In genomic region chr15:31036783-31037182, GRCh38 we compare ENCODE assay signal across 33 cellular contexts.
"Had no signal": no experiment of that assay in that cellular context is flagged by ENCODE, and none has a peak within 500 bp of the region (broad histone marks: within the 10 kb centered on the region; RNA-seq: fewer than 3 reads in every experiment).

No MANE protein-coding gene starts in this region.

- H3K27ac Mint-ChIP-seq: activated CD4-positive, alpha-beta memory T cell treated with anti-CD3 and anti-CD28 coated beads, Interleukin-2, amount 10 ng/mL, durations not matched to agents 7 days and 5 days; activated CD4-positive, alpha-beta T cell treated with anti-CD3 and anti-CD28 coated beads for 36 hours; activated CD4-positive, alpha-beta T cell treated with anti-CD3 and anti-CD28 coated beads, Interleukin-2, amount 10 ng/mL, durations not matched to agents 24 days and 14 days; activated naive CD4-positive, alpha-beta T cell treated with anti-CD3 and anti-CD28 coated beads, Interleukin-2, amount 50 U/mL, for 24 hours; activated naive CD8-positive, alpha-beta T cell treated with anti-CD3 and anti-CD28 coated beads for 36 hours; activated naive CD8-positive, alpha-beta T cell treated with anti-CD3 and anti-CD28 coated beads, Interleukin-2, amount 50 U/mL, for 24 hours; activated T-cell treated with anti-CD3 and anti-CD28 coated beads, Interleukin-2, amount 50 U/mL, for 24 hours; activated T-cell treated with anti-CD3 and anti-CD28 coated beads, Interleukin-2, amount 50 U/mL, for 72 hours; effector memory CD8-positive, alpha-beta T cell; T-helper 17 cell; T-helper 2 cell treated with Interferon-gamma antibody and Interleukin-4, amounts not matched to agents 5 μg/mL and 100 μg/mL, for 36 hours had no signal

- DNase-seq: activated CD4-positive, alpha-beta memory T cell treated with anti-CD3 and anti-CD28 coated beads, Interleukin-2, amount 10 ng/mL, durations not matched to agents 7 days and 5 days; activated CD4-positive, alpha-beta T cell treated with anti-CD3 and anti-CD28 coated beads for 36 hours; activated CD4-positive, alpha-beta T cell treated with anti-CD3 and anti-CD28 coated beads, Interleukin-2, amount 10 ng/mL, durations not matched to agents 24 days and 14 days; activated CD4-positive, alpha-beta T cell treated with anti-CD3 and anti-CD28 coated beads, Interleukin-2, amount 50 U/mL, for 4 hours; activated CD4-positive, CD25-positive, alpha-beta regulatory T cell; activated CD4-positive, CD25-positive, alpha-beta regulatory T cell treated with anti-CD3 and anti-CD28 coated beads, Interleukin-2, amount 50 U/mL, for 72 hours; activated CD8-positive, alpha-beta memory T cell treated with anti-CD3 and anti-CD28 coated beads, Interleukin-2, amount 50 U/mL, for 48 hours; activated gamma-delta T cell; activated naive CD4-positive, alpha-beta T cell; activated naive CD8-positive, alpha-beta T cell treated with anti-CD3 and anti-CD28 coated beads for 36 hours; activated naive CD8-positive, alpha-beta T cell treated with anti-CD3 and anti-CD28 coated beads, Interleukin-2, amount 50 U/mL, for 24 hours; activated T-cell treated with anti-CD3 and anti-CD28 coated beads for 4 hours; activated T-cell treated with anti-CD3 and anti-CD28 coated beads, Interleukin-2, amount 50 U/mL, for 24 hours; activated T-cell treated with anti-CD3 and anti-CD28 coated beads, Interleukin-2, amount 50 U/mL, for 72 hours; adrenal gland; amygdala; aorta; body of pancreas; caudate nucleus; cortex of kidney; dermis blood vessel endothelial cell; effector CD4-positive, alpha-beta T cell; effector memory CD8-positive, alpha-beta T cell; erythroblast; esophagus squamous epithelium; foreskin melanocyte; T-helper 1 cell; T-helper 17 cell; T1000; WERI-Rb-1 had no signal

- H3K36me3 ChIP-seq: adrenal gland, esophagus squamous epithelium, gastroesophageal sphincter, WERI-Rb-1 had no signal

- H3K36me3 Mint-ChIP-seq: activated naive CD4-positive, alpha-beta T cell treated with anti-CD3 and anti-CD28 coated beads, Interleukin-2, amount 50 U/mL, for 24 hours; activated naive CD8-positive, alpha-beta T cell treated with anti-CD3 and anti-CD28 coated beads for 36 hours had no signal

- H3K27me3 Mint-ChIP-seq: activated naive CD4-positive, alpha-beta T cell treated with anti-CD3 and anti-CD28 coated beads, Interleukin-2, amount 50 U/mL, for 24 hours; activated naive CD8-positive, alpha-beta T cell treated with anti-CD3 and anti-CD28 coated beads for 36 hours; activated naive CD8-positive, alpha-beta T cell treated with anti-CD3 and anti-CD28 coated beads, Interleukin-2, amount 50 U/mL, for 24 hours; activated T-cell treated with anti-CD3 and anti-CD28 coated beads, Interleukin-2, amount 50 U/mL, for 24 hours had no signal

- ATAC-seq: activated CD4-positive, alpha-beta T cell treated with anti-CD3 and anti-CD28 coated beads for 36 hours; activated naive CD8-positive, alpha-beta T cell treated with anti-CD3 and anti-CD28 coated beads, Interleukin-2, amount 50 U/mL, for 24 hours; activated T-cell treated with anti-CD3 and anti-CD28 coated beads, Interleukin-2, amount 50 U/mL, for 72 hours; body of pancreas; effector memory CD8-positive, alpha-beta T cell; gastroesophageal sphincter; T-helper 17 cell had no signal

- H3K9me3 ChIP-seq: adrenal gland, body of pancreas, esophagus squamous epithelium, gastroesophageal sphincter had no signal

- H3K4me1 ChIP-seq: adrenal gland, body of pancreas had no signal

- H3K27me3 ChIP-seq: adrenal gland, body of pancreas, esophagus squamous epithelium had no signal

- H3K9me3 Mint-ChIP-seq: activated CD4-positive, alpha-beta memory T cell treated with anti-CD3 and anti-CD28 coated beads, Interleukin-2, amount 10 ng/mL, durations not matched to agents 7 days and 5 days; activated CD4-positive, alpha-beta T cell treated with anti-CD3 and anti-CD28 coated beads, Interleukin-2, amount 10 ng/mL, durations not matched to agents 24 days and 14 days; activated naive CD4-positive, alpha-beta T cell treated with anti-CD3 and anti-CD28 coated beads, Interleukin-2, amount 50 U/mL, for 24 hours; activated naive CD8-positive, alpha-beta T cell treated with anti-CD3 and anti-CD28 coated beads for 36 hours; activated naive CD8-positive, alpha-beta T cell treated with anti-CD3 and anti-CD28 coated beads, Interleukin-2, amount 50 U/mL, for 24 hours; activated T-cell treated with anti-CD3 and anti-CD28 coated beads, Interleukin-2, amount 50 U/mL, for 24 hours; activated T-cell treated with anti-CD3 and anti-CD28 coated beads, Interleukin-2, amount 50 U/mL, for 72 hours; effector memory CD8-positive, alpha-beta T cell; T-helper 2 cell treated with Interferon-gamma antibody and Interleukin-4, amounts not matched to agents 5 μg/mL and 100 μg/mL, for 36 hours had no signal

- H3K27ac ChIP-seq: adrenal gland, body of pancreas, esophagus squamous epithelium, gastroesophageal sphincter, WERI-Rb-1 had no signal

- H3K4me3 ChIP-seq: adrenal gland, body of pancreas, esophagus squamous epithelium, gastroesophageal sphincter had no signal

- H3K4me1 Mint-ChIP-seq: activated CD4-positive, alpha-beta T cell treated with anti-CD3 and anti-CD28 coated beads for 36 hours; activated CD4-positive, alpha-beta T cell treated with anti-CD3 and anti-CD28 coated beads, Interleukin-2, amount 10 ng/mL, durations not matched to agents 24 days and 14 days; activated naive CD4-positive, alpha-beta T cell treated with anti-CD3 and anti-CD28 coated beads, Interleukin-2, amount 50 U/mL, for 24 hours; activated naive CD8-positive, alpha-beta T cell treated with anti-CD3 and anti-CD28 coated beads for 36 hours had no signal

- H3K4me3 Mint-ChIP-seq: activated CD4-positive, alpha-beta memory T cell treated with anti-CD3 and anti-CD28 coated beads, Interleukin-2, amount 10 ng/mL, durations not matched to agents 7 days and 5 days; activated CD4-positive, alpha-beta T cell treated with anti-CD3 and anti-CD28 coated beads for 36 hours; activated CD4-positive, alpha-beta T cell treated with anti-CD3 and anti-CD28 coated beads, Interleukin-2, amount 10 ng/mL, durations not matched to agents 24 days and 14 days; activated naive CD4-positive, alpha-beta T cell treated with anti-CD3 and anti-CD28 coated beads, Interleukin-2, amount 50 U/mL, for 24 hours; activated naive CD8-positive, alpha-beta T cell treated with anti-CD3 and anti-CD28 coated beads for 36 hours; activated naive CD8-positive, alpha-beta T cell treated with anti-CD3 and anti-CD28 coated beads, Interleukin-2, amount 50 U/mL, for 24 hours; activated T-cell treated with anti-CD3 and anti-CD28 coated beads, Interleukin-2, amount 50 U/mL, for 24 hours; activated T-cell treated with anti-CD3 and anti-CD28 coated beads, Interleukin-2, amount 50 U/mL, for 72 hours; effector memory CD8-positive, alpha-beta T cell; T-helper 17 cell; T-helper 2 cell treated with Interferon-gamma antibody and Interleukin-4, amounts not matched to agents 5 μg/mL and 100 μg/mL, for 36 hours had no signal
